ENCODE assay signal across 24 cellular contexts in the genomic region with DNA sequence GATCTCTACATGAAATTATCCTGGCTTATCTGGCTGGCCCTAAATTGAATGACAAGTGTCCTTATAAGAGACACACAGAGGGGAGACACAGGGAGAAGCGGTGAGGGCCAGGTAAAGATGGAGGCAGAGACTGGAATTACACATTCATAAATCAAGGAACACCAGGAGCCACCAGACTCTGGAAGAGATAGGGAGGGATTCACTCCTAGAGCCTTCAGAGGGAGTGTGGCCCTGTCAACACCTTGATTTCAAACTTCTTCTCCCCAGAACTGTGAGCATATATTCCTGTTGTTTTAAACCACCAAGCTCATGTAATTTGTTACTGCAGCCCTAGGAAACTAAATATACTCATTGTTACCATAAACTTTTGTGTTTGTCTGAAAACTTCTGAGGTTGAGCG.
"Had no signal": no experiment of that assay in that cellular context is flagged by ENCODE, and none has a peak within 500 bp of the region (broad histone marks: within the 10 kb centered on the region; RNA-seq: fewer than 3 reads in every experiment).

No MANE protein-coding gene starts in this region.

- DNase-seq: effector CD4-positive, alpha-beta T cell; endodermal cell; erythroblast; foreskin keratinocyte; head of caudate nucleus; midbrain; occipital lobe; pancreas; right cardiac atrium; stimulated activated CD4-positive, alpha-beta T cell treated with anti-CD3 and anti-CD28 coated beads, Interleukin-2, amount 100 ng/mL, for 48 hours; stimulated activated CD8-positive, alpha-beta memory T cell treated with anti-CD3 and anti-CD28 coated beads, Interleukin-4, amount 100 ng/mL, for 48 hours; stimulated activated naive CD8-positive, alpha-beta T cell treated with anti-CD3 and anti-CD28 coated beads, Interleukin-15, Interleukin-2, amounts not matched to agents 100 U/mL and 50 U/mL, for 24 hours; thyroid gland; upper lobe of right lung had no signal

- H3K4me2 ChIP-seq: hepatocyte had no signal

- H3K4me3 Mint-ChIP-seq: dendritic cell treated with granulocyte-macrophage colony-stimulating factor and Interleukin-4, amounts not matched to agents 40 ng/mL and 50 ng/mL, for 4 days; endodermal cell; natural killer cell treated with Interleukin-12 subunit alpha and Interleukin-12 subunit beta and Interleukin-15 and Interleukin-18, amount 100 ng/mL, for 72 hours; stimulated activated effector memory CD8-positive, alpha-beta T cell treated with anti-CD3 and anti-CD28 coated beads, Interleukin-12 subunit alpha, Interleukin-12 subunit beta, amount 100 ng/mL, for 72 hours had no signal

- H3K27me3 Mint-ChIP-seq: dendritic cell treated with granulocyte-macrophage colony-stimulating factor and Interleukin-4, amounts not matched to agents 40 ng/mL and 50 ng/mL, for 4 days; progenitor cell of endocrine pancreas had no signal

- ATAC-seq: natural killer cell treated with Interleukin-12 subunit alpha and Interleukin-12 subunit beta and Interleukin-15 and Interleukin-18, amount 100 ng/mL, for 72 hours; stimulated activated effector memory CD8-positive, alpha-beta T cell treated with anti-CD3 and anti-CD28 coated beads, Interleukin-12 subunit alpha, Interleukin-12 subunit beta, amount 100 ng/mL, for 72 hours; stimulated activated naive CD8-positive, alpha-beta T cell treated with anti-CD3 and anti-CD28 coated beads, Interleukin-15, Interleukin-2, amounts not matched to agents 100 U/mL and 50 U/mL, for 24 hours; upper lobe of right lung had no signal

- H3K36me3 Mint-ChIP-seq: natural killer cell treated with Interleukin-12 subunit alpha and Interleukin-12 subunit beta and Interleukin-15 and Interleukin-18, amount 100 ng/mL, for 72 hours; stimulated activated effector memory CD8-positive, alpha-beta T cell treated with anti-CD3 and anti-CD28 coated beads, Interleukin-12 subunit alpha, Interleukin-12 subunit beta, amount 100 ng/mL, for 72 hours had no signal

- H3K27ac Mint-ChIP-seq: dendritic cell treated with granulocyte-macrophage colony-stimulating factor and Interleukin-4, amounts not matched to agents 40 ng/mL and 50 ng/mL, for 4 days; endodermal cell; natural killer cell treated with Interleukin-12 subunit alpha and Interleukin-12 subunit beta and Interleukin-15 and Interleukin-18, amount 100 ng/mL, for 72 hours; progenitor cell of endocrine pancreas; stimulated activated effector memory CD8-positive, alpha-beta T cell treated with anti-CD3 and anti-CD28 coated beads, Interleukin-12 subunit alpha, Interleukin-12 subunit beta, amount 100 ng/mL, for 72 hours had no signal

- H3K9me3 Mint-ChIP-seq: dendritic cell treated with granulocyte-macrophage colony-stimulating factor and Interleukin-4, amounts not matched to agents 40 ng/mL and 50 ng/mL, for 4 days; endodermal cell; natural killer cell treated with Interleukin-12 subunit alpha and Interleukin-12 subunit beta and Interleukin-15 and Interleukin-18, amount 100 ng/mL, for 72 hours; stimulated activated effector memory CD8-positive, alpha-beta T cell treated with anti-CD3 and anti-CD28 coated beads, Interleukin-12 subunit alpha, Interleukin-12 subunit beta, amount 100 ng/mL, for 72 hours had no signal

- H3K36me3 ChIP-seq: pancreas, suprapubic skin, thyroid gland, upper lobe of right lung, vagina had no signal

- FAIRE-seq: colon, endothelial cell of umbilical vein, pancreas, small intestine had no signal

- H3K27me3 ChIP-seq: foreskin keratinocyte, hepatocyte, pancreas, suprapubic skin, thyroid gland, upper lobe of right lung, vagina had no signal

- H2AFZ ChIP-seq: hepatocyte had no signal

- H3K4me1 Mint-ChIP-seq: stimulated activated effector memory CD8-positive, alpha-beta T cell treated with anti-CD3 and anti-CD28 coated beads, Interleukin-12 subunit alpha, Interleukin-12 subunit beta, amount 100 ng/mL, for 72 hours had no signal

- H3K4me3 ChIP-seq: hepatocyte, pancreas, suprapubic skin, thyroid gland, upper lobe of right lung, vagina had no signal

- H3K9me3 ChIP-seq: pancreas, suprapubic skin, thyroid gland, upper lobe of right lung, vagina had no signal

- H3K27ac ChIP-seq: foreskin keratinocyte, pancreas, suprapubic skin, upper lobe of right lung, vagina had no signal
